Comparison of ENCODE assay signal across 14 cellular contexts in the genomic region with DNA sequence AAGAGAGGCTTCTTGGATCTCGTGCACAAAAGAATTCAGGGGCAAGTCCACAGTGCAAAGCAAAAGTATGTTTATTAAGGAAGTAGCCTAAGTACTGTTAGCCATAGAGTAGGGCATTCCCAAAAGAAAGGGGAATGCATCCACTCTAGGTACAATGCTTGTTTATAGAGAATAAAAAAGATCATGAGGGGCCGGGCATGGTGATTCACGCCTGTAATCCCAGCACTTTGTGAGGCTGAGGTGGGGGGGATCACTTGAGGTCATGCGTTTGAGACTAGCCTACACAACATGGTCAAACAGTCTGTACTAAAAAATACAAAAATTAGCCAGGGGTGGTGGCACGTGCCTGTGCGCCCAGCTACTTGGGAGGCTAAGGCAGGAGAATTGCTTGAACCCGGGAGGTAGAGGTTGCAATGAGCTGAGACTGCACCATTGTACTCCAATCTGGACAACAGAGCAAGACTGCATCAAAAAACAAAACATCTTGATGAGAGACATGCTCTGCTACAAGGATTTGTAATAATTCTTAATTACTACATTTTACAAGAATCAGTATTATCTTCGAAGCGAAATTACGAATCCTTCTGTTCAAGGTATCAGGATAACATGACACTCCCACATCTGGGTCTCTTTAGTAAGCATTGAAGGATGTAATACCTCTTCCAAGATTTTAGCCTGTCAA.
"Had no signal": no experiment of that assay in that cellular context is flagged by ENCODE, and none has a peak within 500 bp of the region (broad histone marks: within the 10 kb centered on the region; RNA-seq: fewer than 3 reads in every experiment).

No MANE protein-coding gene starts in this region.

- H3K9me3 Mint-ChIP-seq: activated T-cell treated with anti-CD3 and anti-CD28 coated beads, Interleukin-2, amount 50 U/mL, for 4 hours; natural killer cell treated with Interleukin-12 subunit alpha and Interleukin-12 subunit beta and Interleukin-15 and Interleukin-18, amount 100 ng/mL, for 72 hours had no signal

- H3K4me3 ChIP-seq: ascending aorta, dorsolateral prefrontal cortex, upper lobe of right lung had no signal

- H3K4me3 Mint-ChIP-seq: activated CD4-positive, alpha-beta memory T cell treated with anti-CD3 and anti-CD28 coated beads, Interleukin-2, amount 10 ng/mL, durations not matched to agents 7 days and 5 days; natural killer cell treated with Interleukin-12 subunit alpha and Interleukin-12 subunit beta and Interleukin-15 and Interleukin-18, amount 100 ng/mL, for 72 hours had no signal

- H3K27me3 ChIP-seq: ascending aorta, dorsolateral prefrontal cortex, upper lobe of right lung had no signal

- H3K36me3 ChIP-seq: ascending aorta, upper lobe of right lung had no signal

- H3K4me1 ChIP-seq: ascending aorta, upper lobe of right lung had no signal

- H3K9me3 ChIP-seq: upper lobe of right lung had no signal

- H3K27ac ChIP-seq: ascending aorta, dorsolateral prefrontal cortex, upper lobe of right lung, VCaP had no signal

- ATAC-seq: activated T-cell treated with anti-CD3 and anti-CD28 coated beads, Interleukin-2, amount 50 U/mL, for 4 hours; natural killer cell treated with Interleukin-12 subunit alpha and Interleukin-12 subunit beta and Interleukin-15 and Interleukin-18, amount 100 ng/mL, for 72 hours; right cardiac atrium; upper lobe of right lung had no signal

- DNase-seq: activated CD4-positive, alpha-beta memory T cell treated with anti-CD3 and anti-CD28 coated beads, Interleukin-2, amount 10 ng/mL, durations not matched to agents 7 days and 5 days; activated gamma-delta T cell treated with Interleukin-2 at 50 U/mL for 16 hours; activated T-cell treated with anti-CD3 and anti-CD28 coated beads, Interleukin-2, amount 50 U/mL, for 4 hours; dorsolateral prefrontal cortex; hypothalamus; nucleus accumbens; right cardiac atrium; stimulated activated CD4-positive, alpha-beta T cell treated with anti-CD3 and anti-CD28 coated beads, Interleukin-4, amount 100 ng/mL, for 4 hours; T-helper 1 cell; upper lobe of right lung had no signal

- H3K27ac Mint-ChIP-seq: activated CD4-positive, alpha-beta memory T cell treated with anti-CD3 and anti-CD28 coated beads, Interleukin-2, amount 10 ng/mL, durations not matched to agents 7 days and 5 days; natural killer cell treated with Interleukin-12 subunit alpha and Interleukin-12 subunit beta and Interleukin-15 and Interleukin-18, amount 100 ng/mL, for 72 hours; progenitor cell of endocrine pancreas had no signal

- H3K27me3 Mint-ChIP-seq: progenitor cell of endocrine pancreas had no signal
